2 cellular contexts compared by ENCODE assay signal in genomic region chr9:83977196-83977595, GRCh38.
TF ChIP-seq lines count a peak whose summit lies in the region.

No MANE protein-coding gene starts in this region.

TF ChIP-seq in GM23338, 12 proteins besides CTCF, POLR2A, EP300 and RAD21:
- TF ChIP-seq EZH2 (IDR thresholded peaks at IDR 0.05; ENCODE audit: low read depth, unreplicated experiment), result no peak
- TF ChIP-seq NANOG (IDR thresholded peaks at IDR 0.05; ENCODE audit: borderline replicate concordance), result no peak
- TF ChIP-seq ETS1 (IDR thresholded peaks at IDR 0.05), result no peak
- TF ChIP-seq REST (IDR thresholded peaks at IDR 0.05; ENCODE audit: unreplicated experiment), result no peak
- TF ChIP-seq CREB1 (CRISPR knock-in tag; IDR thresholded peaks at IDR 0.05; ENCODE audit: low read depth), result no peak
- no peak for TF ChIP-seq STAT1 (IDR thresholded peaks at IDR 0.05; ENCODE audit: unreplicated experiment)
- no peak for TF ChIP-seq ZNF462 (CRISPR knock-in tag; IDR thresholded peaks at IDR 0.05)
- TF ChIP-seq ZNF331 (CRISPR knock-in tag; IDR thresholded peaks at IDR 0.05; ENCODE audit: low read depth), result no peak
- TF ChIP-seq ZNF114 (CRISPR knock-in tag; IDR thresholded peaks at IDR 0.05), result no peak
- no peak for TF ChIP-seq EZH2phosphoT487 (IDR thresholded peaks at IDR 0.05; ENCODE audit: unreplicated experiment)
- TF ChIP-seq JUNB (IDR thresholded peaks at IDR 0.05; ENCODE audit: unreplicated experiment), result no peak

TF ChIP-seq in endothelial cell of umbilical vein, 7 proteins besides CTCF, POLR2A, EP300 and RAD21 (continued from another document):
- TF ChIP-seq MAX (IDR thresholded peaks at IDR 0.05; ENCODE audit: insufficient read depth, insufficient read length), result no peak
- TF ChIP-seq EZH2 (IDR thresholded peaks at IDR 0.05; ENCODE audit: borderline replicate concordance, low read depth, low read length, severe bottlenecking), result no peak
- no peak for TF ChIP-seq POLR2AphosphoS5 (IDR thresholded peaks at IDR 0.05; ENCODE audit: insufficient read depth, low read depth, low read length)
- TF ChIP-seq FOS (IDR thresholded peaks at IDR 0.05; ENCODE audit: borderline replicate concordance, insufficient read depth, low read length), result no peak
- no peak for TF ChIP-seq GATA2 (IDR thresholded peaks at IDR 0.05; ENCODE audit: insufficient read depth, insufficient read length, low read depth, low read length)
- no peak for TF ChIP-seq JUN (IDR thresholded peaks at IDR 0.05; ENCODE audit: borderline replicate concordance, insufficient read depth, insufficient read length, low read depth)
